ENCODE assay signal across 1 cellular context in the genomic region with DNA sequence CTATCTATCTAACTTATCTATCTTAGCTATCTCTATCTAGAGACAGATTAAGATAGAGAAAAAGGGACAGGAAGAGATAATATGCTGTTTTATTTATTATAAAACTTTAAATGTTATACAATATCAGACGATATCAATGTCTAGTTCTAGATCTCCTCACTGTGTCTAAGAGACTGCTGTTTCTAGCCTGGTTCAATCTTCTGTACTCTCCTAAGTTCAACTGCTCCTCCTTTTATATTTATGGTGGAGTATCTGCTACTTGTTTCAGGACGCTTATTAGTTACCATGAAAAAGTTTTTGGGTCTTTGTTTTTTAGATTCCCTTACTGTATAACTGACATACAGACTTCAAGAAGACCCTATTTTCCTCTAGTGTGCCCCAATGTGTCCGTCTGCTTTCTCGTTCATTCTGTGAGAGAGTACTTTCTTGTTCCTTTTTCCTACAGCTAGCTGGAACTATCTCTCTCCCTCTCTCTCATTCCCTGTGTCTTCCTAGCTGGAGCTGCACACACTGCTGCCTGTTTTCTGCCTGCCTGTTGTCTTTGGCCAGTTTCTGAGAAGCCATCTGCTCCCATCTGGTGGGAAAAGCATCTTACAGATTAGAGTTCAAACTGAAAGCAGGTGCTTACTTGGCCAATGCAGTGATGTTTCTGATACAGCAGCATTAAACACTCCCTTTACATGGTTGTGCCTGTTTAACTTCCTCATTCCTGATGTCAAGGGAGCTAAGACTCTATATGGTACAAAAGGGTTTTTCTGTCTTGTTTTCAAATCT.
TF ChIP-seq lines count a peak whose summit lies in the region.

No MANE protein-coding gene starts in this region.

TF ChIP-seq in GM12878, 131 proteins besides CTCF, POLR2A, EP300 and RAD21 (continued from another document):
- TF ChIP-seq, protein P1, sequence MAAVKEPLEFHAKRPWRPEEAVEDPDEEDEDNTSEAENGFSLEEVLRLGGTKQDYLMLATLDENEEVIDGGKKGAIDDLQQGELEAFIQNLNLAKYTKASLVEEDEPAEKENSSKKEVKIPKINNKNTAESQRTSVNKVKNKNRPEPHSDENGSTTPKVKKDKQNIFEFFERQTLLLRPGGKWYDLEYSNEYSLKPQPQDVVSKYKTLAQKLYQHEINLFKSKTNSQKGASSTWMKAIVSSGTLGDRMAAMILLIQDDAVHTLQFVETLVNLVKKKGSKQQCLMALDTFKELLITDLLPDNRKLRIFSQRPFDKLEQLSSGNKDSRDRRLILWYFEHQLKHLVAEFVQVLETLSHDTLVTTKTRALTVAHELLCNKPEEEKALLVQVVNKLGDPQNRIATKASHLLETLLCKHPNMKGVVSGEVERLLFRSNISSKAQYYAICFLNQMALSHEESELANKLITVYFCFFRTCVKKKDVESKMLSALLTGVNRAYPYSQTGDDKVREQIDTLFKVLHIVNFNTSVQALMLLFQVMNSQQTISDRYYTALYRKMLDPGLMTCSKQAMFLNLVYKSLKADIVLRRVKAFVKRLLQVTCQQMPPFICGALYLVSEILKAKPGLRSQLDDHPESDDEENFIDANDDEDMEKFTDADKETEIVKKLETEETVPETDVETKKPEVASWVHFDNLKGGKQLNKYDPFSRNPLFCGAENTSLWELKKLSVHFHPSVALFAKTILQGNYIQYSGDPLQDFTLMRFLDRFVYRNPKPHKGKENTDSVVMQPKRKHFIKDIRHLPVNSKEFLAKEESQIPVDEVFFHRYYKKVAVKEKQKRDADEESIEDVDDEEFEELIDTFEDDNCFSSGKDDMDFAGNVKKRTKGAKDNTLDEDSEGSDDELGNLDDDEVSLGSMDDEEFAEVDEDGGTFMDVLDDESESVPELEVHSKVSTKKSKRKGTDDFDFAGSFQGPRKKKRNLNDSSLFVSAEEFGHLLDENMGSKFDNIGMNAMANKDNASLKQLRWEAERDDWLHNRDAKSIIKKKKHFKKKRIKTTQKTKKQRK (IDR thresholded peaks at IDR 0.05; ENCODE audit: low read depth, low read length), result no peak
- no peak for TF ChIP-seq BCL11A (IDR thresholded peaks at IDR 0.05; ENCODE audit: low read depth, low read length)
- TF ChIP-seq CHD1 (IDR thresholded peaks at IDR 0.05; ENCODE audit: low read depth, low read length), result no peak
